13 cellular contexts compared by ENCODE assay signal in genomic region chr13:34078334-34078999, GRCh38.
"Had no signal": no experiment of that assay in that cellular context is flagged by ENCODE, and none has a peak within 500 bp of the region (broad histone marks: within the 10 kb centered on the region; RNA-seq: fewer than 3 reads in every experiment).

No MANE protein-coding gene starts in this region.

- H3K4me1 ChIP-seq: right lobe of liver had no signal

- DNase-seq: activated CD4-positive, alpha-beta memory T cell treated with anti-CD3 and anti-CD28 coated beads, Interleukin-2, amount 10 ng/mL, durations not matched to agents 7 days and 5 days; activated CD4-positive, alpha-beta T cell treated with anti-CD3 and anti-CD28 coated beads for 36 hours; activated effector memory CD4-positive, alpha-beta T cell treated with Interleukin-2 at 50 U/mL for 16 hours; activated naive CD4-positive, alpha-beta T cell treated with anti-CD3 and anti-CD28 coated beads, Interleukin-2, amount 50 U/mL, for 16 hours; activated T-cell treated with anti-CD3 and anti-CD28 coated beads, Interleukin-2, amount 50 U/mL, for 4 hours; dermis blood vessel endothelial cell; head of caudate nucleus; kidney glomerular epithelial cell; mesendoderm; right lobe of liver had no signal

- H3K36me3 ChIP-seq: right lobe of liver, suprapubic skin had no signal

- ATAC-seq: activated CD4-positive, alpha-beta T cell treated with anti-CD3 and anti-CD28 coated beads for 36 hours; activated T-cell treated with anti-CD3 and anti-CD28 coated beads, Interleukin-2, amount 50 U/mL, for 4 hours; right lobe of liver had no signal

- H3K27ac ChIP-seq: epithelial cell of prostate, right lobe of liver, suprapubic skin had no signal

- H3K27me3 ChIP-seq: right lobe of liver, suprapubic skin had no signal

- H3K4me3 ChIP-seq: right lobe of liver, suprapubic skin had no signal

- H3K9me3 ChIP-seq: suprapubic skin had no signal

- FAIRE-seq: frontal cortex had no signal
